11 cellular contexts compared by ENCODE assay signal in the genomic region with DNA sequence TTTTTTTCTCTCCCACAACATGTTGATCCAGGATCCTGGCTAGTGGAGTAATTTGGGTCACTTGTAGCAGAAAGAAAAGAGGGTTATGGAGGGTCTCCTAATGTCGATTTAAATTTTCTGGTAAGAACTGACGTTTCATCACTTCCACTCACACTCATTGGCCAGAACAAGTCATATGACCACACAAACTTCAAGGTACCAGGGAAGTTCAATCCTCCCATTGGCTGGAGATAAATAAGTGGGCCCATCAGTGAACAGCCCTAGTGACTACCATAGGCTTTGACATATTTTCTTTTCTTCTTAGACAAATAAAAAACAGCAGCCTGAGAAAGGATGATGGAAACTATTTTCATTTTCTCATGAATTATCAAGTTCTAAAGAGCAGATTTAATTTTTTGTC.
"Had no signal": no experiment of that assay in that cellular context is flagged by ENCODE, and none has a peak within 500 bp of the region (broad histone marks: within the 10 kb centered on the region; RNA-seq: fewer than 3 reads in every experiment).

No MANE protein-coding gene starts in this region.

- H3K27ac ChIP-seq: GM23248 had no signal

- H3K9me3 ChIP-seq: HAP-1 had no signal

- H3K4me1 ChIP-seq: HAP-1 had no signal

- H3K9me3 Mint-ChIP-seq: GM23338, H9, HFFc6 had no signal

- H3K36me3 ChIP-seq: HAP-1 had no signal

- H3K4me3 Mint-ChIP-seq: GM23338, H9, HFFc6 had no signal

- ATAC-seq: GM23338, HCT116 had no signal

- H3K4me2 ChIP-seq: GM23338 had no signal

- FAIRE-seq: H1, H54 had no signal

- H3K27ac Mint-ChIP-seq: GM23338, HFFc6 had no signal

- H2AFZ ChIP-seq: GM23248 had no signal

- H3K4me1 Mint-ChIP-seq: GM23338, H9 had no signal

- DNase-seq: GM23248, GOT3, H7, H9, HCEC 1CT, HFFc6 had no signal

- H3K9ac ChIP-seq: GM23248 had no signal

- H3K4me3 ChIP-seq: GM23248, GM23338, HAP-1 had no signal
